ENCODE assay signal across 22 cellular contexts in genomic region chr3:105465251-105465853, GRCh38.
"Had no signal": no experiment of that assay in that cellular context is flagged by ENCODE, and none has a peak within 500 bp of the region (broad histone marks: within the 10 kb centered on the region; RNA-seq: fewer than 3 reads in every experiment).

No MANE protein-coding gene starts in this region.

- H3K4me3 ChIP-seq: breast epithelium, gastroesophageal sphincter, sigmoid colon, testis, vagina had no signal

- H3K4me1 ChIP-seq: breast epithelium, gastroesophageal sphincter, sigmoid colon, testis, vagina had no signal

- H3K27me3 ChIP-seq: breast epithelium, gastroesophageal sphincter, sigmoid colon, testis, vagina had no signal

- ATAC-seq: activated T-cell treated with anti-CD3 and anti-CD28 coated beads, Interleukin-2, amount 50 U/mL, for 4 hours; effector memory CD8-positive, alpha-beta T cell; esophagus mucosa; gastroesophageal sphincter; left cardiac atrium; stimulated activated naive B cell treated with anti-CD40 and anti-IgM and Interleukin-4, amounts not matched to agents 10 μg/mL and 1 μg/mL and 100 μg/mL, for 72 hours had no signal

- DNase-seq: activated B cell treated with CpG ODN at 0.5 μM for 24 hours; activated CD4-positive, alpha-beta T cell treated with anti-CD3 and anti-CD28 coated beads for 4 hours; activated CD4-positive, alpha-beta T cell treated with anti-CD3 and anti-CD28 coated beads, Interleukin-2, amount 50 U/mL, for 48 hours; activated CD8-positive, alpha-beta memory T cell treated with anti-CD3 and anti-CD28 coated beads, Interleukin-2, amount 50 U/mL, for 48 hours; activated naive CD4-positive, alpha-beta T cell treated with Interleukin-2 at 50 U/mL for 16 hours; activated naive CD8-positive, alpha-beta T cell treated with anti-CD3 and anti-CD28 coated beads for 36 hours; activated T-cell treated with anti-CD3 and anti-CD28 coated beads, Interleukin-2, amount 50 U/mL, for 4 hours; effector memory CD8-positive, alpha-beta T cell; left cardiac atrium; nucleus accumbens; sigmoid colon; stimulated activated CD4-positive, alpha-beta T cell treated with anti-CD3 and anti-CD28 coated beads, Interleukin-2, amount 100 ng/mL, for 48 hours; stimulated activated CD8-positive, alpha-beta memory T cell treated with anti-CD3 and anti-CD28 coated beads, Interleukin-4, amount 100 ng/mL, for 48 hours; stimulated activated naive B cell treated with anti-CD40 and anti-IgM and Interleukin-4, amounts not matched to agents 10 μg/mL and 1 μg/mL and 100 μg/mL, for 72 hours; T1000; testis had no signal

- H3K27ac ChIP-seq: breast epithelium, gastroesophageal sphincter, sigmoid colon, testis, vagina had no signal

- H3K36me3 ChIP-seq: breast epithelium, gastroesophageal sphincter, sigmoid colon, vagina had no signal

- FAIRE-seq: colon, endothelial cell of umbilical vein had no signal

- H3K9me3 ChIP-seq: breast epithelium, gastroesophageal sphincter, sigmoid colon, testis, vagina had no signal
